ENCODE assay signal across 1 cellular context in the genomic region with DNA sequence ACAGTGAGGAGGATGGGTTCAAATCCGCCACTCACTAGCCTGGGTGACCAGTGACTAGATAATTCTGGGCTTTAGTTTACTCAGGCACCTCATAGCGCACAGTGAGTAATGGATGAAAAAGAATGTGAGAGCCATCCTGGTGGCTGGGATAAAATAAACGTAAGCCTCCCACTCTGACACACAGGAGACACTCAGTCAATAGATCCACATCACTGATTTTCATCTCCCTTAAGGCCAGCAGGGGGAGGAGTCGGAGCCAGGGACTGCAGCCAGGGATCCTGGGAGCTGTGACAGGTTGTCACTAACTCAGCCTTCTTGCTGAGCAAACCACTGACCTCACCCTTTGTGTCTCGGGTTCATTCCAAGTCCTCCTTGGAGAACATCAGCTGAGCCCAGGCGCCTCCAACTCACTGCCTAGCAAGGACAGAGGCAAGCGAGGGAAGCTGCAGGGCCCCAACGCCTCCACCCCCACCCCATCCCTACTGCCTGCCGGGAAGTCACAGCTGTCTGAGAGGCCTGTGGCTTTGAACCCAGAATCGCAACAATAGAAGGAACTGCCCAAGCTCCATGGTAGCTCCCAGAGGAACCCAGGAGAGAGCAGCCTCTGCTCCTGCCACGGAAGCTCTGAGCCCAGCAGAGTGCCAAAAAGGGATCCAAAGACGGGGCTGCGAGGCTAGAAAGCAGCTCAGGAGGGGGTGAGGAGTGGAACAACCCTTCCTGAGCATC.
TF ChIP-seq lines count a peak whose summit lies in the region.

No MANE protein-coding gene starts in this region.

TF ChIP-seq in SK-N-SH, 30 proteins besides CTCF, POLR2A, EP300 and RAD21:
- peak; percentile 86 for TF ChIP-seq TCF12 (IDR thresholded peaks at IDR 0.05)
- TF ChIP-seq CHD2 (IDR thresholded peaks at IDR 0.05; ENCODE audit: low read length, partially characterized antibody), result no peak
- peak; percentile 85 for TF ChIP-seq NFIC (IDR thresholded peaks at IDR 0.05; ENCODE audit: borderline replicate concordance)
- TF ChIP-seq, protein P1, sequence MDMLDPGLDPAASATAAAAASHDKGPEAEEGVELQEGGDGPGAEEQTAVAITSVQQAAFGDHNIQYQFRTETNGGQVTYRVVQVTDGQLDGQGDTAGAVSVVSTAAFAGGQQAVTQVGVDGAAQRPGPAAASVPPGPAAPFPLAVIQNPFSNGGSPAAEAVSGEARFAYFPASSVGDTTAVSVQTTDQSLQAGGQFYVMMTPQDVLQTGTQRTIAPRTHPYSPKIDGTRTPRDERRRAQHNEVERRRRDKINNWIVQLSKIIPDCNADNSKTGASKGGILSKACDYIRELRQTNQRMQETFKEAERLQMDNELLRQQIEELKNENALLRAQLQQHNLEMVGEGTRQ (IDR thresholded peaks at IDR 0.05; ENCODE audit: borderline replicate concordance, low read depth, low read length), result no peak
- TF ChIP-seq SIN3A (IDR thresholded peaks at IDR 0.05; ENCODE audit: borderline replicate concordance, low read depth, low read length), result peak; percentile 90; the same call in 1 of the 2 replicates
- no peak; the same call in 1 of the 2 replicates for TF ChIP-seq MEF2A (IDR thresholded peaks at IDR 0.05; ENCODE audit: borderline replicate concordance, low read depth)
- TF ChIP-seq TAF1 (IDR thresholded peaks at IDR 0.05; ENCODE audit: borderline replicate concordance, low read depth, low read length), result peak; percentile 41; the same call in 1 of the 2 replicates
- peak; percentile 85 for TF ChIP-seq MAX (IDR thresholded peaks at IDR 0.05; ENCODE audit: low read depth)
- peak; percentile 53 for TF ChIP-seq SMC3 (IDR thresholded peaks at IDR 0.05; ENCODE audit: low read depth, low read length)
- peak; percentile 64; the same call in 1 of the 2 replicates for TF ChIP-seq POLR2AphosphoS5 (IDR thresholded peaks at IDR 0.05; ENCODE audit: low read depth, low read length)
- no peak for TF ChIP-seq GATA2 (CRISPR knock-in tag; IDR thresholded peaks at IDR 0.05)
- TF ChIP-seq REST (IDR thresholded peaks at IDR 0.05; ENCODE audit: low read depth, low read length), result 0 out of 2 replicates have a peak, but pooled peaks have one; percentile 4
- TF ChIP-seq, protein P2, sequence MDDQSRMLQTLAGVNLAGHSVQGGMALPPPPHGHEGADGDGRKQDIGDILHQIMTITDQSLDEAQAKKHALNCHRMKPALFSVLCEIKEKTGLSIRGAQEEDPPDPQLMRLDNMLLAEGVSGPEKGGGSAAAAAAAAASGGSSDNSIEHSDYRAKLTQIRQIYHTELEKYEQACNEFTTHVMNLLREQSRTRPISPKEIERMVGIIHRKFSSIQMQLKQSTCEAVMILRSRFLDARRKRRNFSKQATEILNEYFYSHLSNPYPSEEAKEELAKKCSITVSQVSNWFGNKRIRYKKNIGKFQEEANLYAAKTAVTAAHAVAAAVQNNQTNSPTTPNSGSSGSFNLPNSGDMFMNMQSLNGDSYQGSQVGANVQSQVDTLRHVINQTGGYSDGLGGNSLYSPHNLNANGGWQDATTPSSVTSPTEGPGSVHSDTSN (IDR thresholded peaks at IDR 0.05), result peak; percentile 93
- TF ChIP-seq ELF1 (IDR thresholded peaks at IDR 0.05), result no peak
- TF ChIP-seq USF1 (IDR thresholded peaks at IDR 0.05; ENCODE audit: borderline replicate concordance, low read depth), result peak; percentile 44; the same call in 1 of the 2 replicates
- TF ChIP-seq RFX5 (IDR thresholded peaks at IDR 0.05; ENCODE audit: low read length), result no peak
- TF ChIP-seq JUND (IDR thresholded peaks at IDR 0.05), result peak; percentile 65
- peak; percentile 66; the same call in 1 of the 2 replicates for TF ChIP-seq RXRA (IDR thresholded peaks at IDR 0.05; ENCODE audit: borderline replicate concordance, low read depth)
- peak; percentile 59; the same call in 1 of the 2 replicates for TF ChIP-seq MXI1 (IDR thresholded peaks at IDR 0.05; ENCODE audit: low read depth, low read length)
- no peak for TF ChIP-seq IRF3 (IDR thresholded peaks at IDR 0.05; ENCODE audit: low read depth, low read length)
- TF ChIP-seq FOSL2 (IDR thresholded peaks at IDR 0.05; ENCODE audit: borderline replicate concordance, low read depth), result peak; percentile 27; the same call in 1 of the 2 replicates
- TF ChIP-seq GABPA (IDR thresholded peaks at IDR 0.05; ENCODE audit: low read depth), result no peak
